10 cellular contexts compared by ENCODE assay signal in genomic region chr12:53234236-53234635, GRCh38. TPM values are rescaled to one million over a fixed set of nuclear protein-coding genes. Genes with fewer than 3 reads are reported as not detected.
DNase-seq lines count a peak whose midpoint lies in the region; ATAC-seq and TF ChIP-seq lines count a peak whose summit lies in the region.
"Had no signal": no experiment of that assay in that cellular context is flagged by ENCODE, and none has a peak within 500 bp of the region (broad histone marks: within the 10 kb centered on the region; RNA-seq: fewer than 3 reads in every experiment).

No MANE protein-coding gene starts in this region.

- peaks cover 0 to 3% of the 10 kb centered on the region in 2 donors for H3K36me3 Mint-ChIP-seq in CD4-positive, alpha-beta memory T cell
- H3K36me3 Mint-ChIP-seq in effector memory CD8-positive, alpha-beta T cell (ENCODE audit: insufficient read depth), result peaks cover 16% of the 10 kb centered on the region
- H3K36me3 Mint-ChIP-seq in neural crest cell (ENCODE audit: low read depth), result no peaks in the 10 kb centered on the region
- no peaks in the 10 kb centered on the region for H3K36me3 Mint-ChIP-seq in activated T-helper 2 cell treated with anti-CD3 and anti-CD28 coated beads, Interferon-gamma antibody, Interleukin-2, Interleukin-4, amounts not matched to agents 10 μg/mL and 5 μg/mL and 100 μg/mL, durations not matched to agents 14 hours and 24 hours and 36 hours (ENCODE audit: low read depth)

- H3K27me3 Mint-ChIP-seq in CD4-positive, alpha-beta memory T cell, result no peaks in the 10 kb centered on the region
- H3K27me3 Mint-ChIP-seq in effector memory CD8-positive, alpha-beta T cell, result no peaks in the 10 kb centered on the region
- peaks cover 49% of the 10 kb centered on the region for H3K27me3 Mint-ChIP-seq in neural crest cell (ENCODE audit: low read depth)
- no peaks in the 10 kb centered on the region for H3K27me3 Mint-ChIP-seq in activated T-helper 2 cell treated with anti-CD3 and anti-CD28 coated beads, Interferon-gamma antibody, Interleukin-2, Interleukin-4, amounts not matched to agents 10 μg/mL and 5 μg/mL and 100 μg/mL, durations not matched to agents 14 hours and 24 hours and 36 hours (ENCODE audit: low read depth)

- peak overlapping the region; percentile 92 to 99 (median 96) for H3K27ac Mint-ChIP-seq in CD4-positive, alpha-beta memory T cell
- H3K27ac Mint-ChIP-seq in effector memory CD8-positive, alpha-beta T cell, result peak overlapping the region; percentile 74 to 98
- H3K27ac Mint-ChIP-seq in neural crest cell (ENCODE audit: unreplicated experiment), result no peak overlapping the region
- no peak overlapping the region for H3K27ac Mint-ChIP-seq in activated T-helper 2 cell treated with anti-CD3 and anti-CD28 coated beads, Interferon-gamma antibody, Interleukin-2, Interleukin-4, amounts not matched to agents 10 μg/mL and 5 μg/mL and 100 μg/mL, durations not matched to agents 14 hours and 24 hours and 36 hours

- H3K4me3 Mint-ChIP-seq in CD4-positive, alpha-beta memory T cell, result peak overlapping the region in 7 of 8 donors; percentile 68 to 98 (median 80)
- H3K4me3 Mint-ChIP-seq in effector memory CD8-positive, alpha-beta T cell, result peak overlapping the region in 1 of 2 donors; percentile 94
- peak overlapping the region; percentile 74 for H3K4me3 Mint-ChIP-seq in neural crest cell
- H3K4me3 Mint-ChIP-seq in activated T-helper 2 cell treated with anti-CD3 and anti-CD28 coated beads, Interferon-gamma antibody, Interleukin-2, Interleukin-4, amounts not matched to agents 10 μg/mL and 5 μg/mL and 100 μg/mL, durations not matched to agents 14 hours and 24 hours and 36 hours (ENCODE audit: low read depth), result no peak overlapping the region

- peak overlapping the region; percentile 71 for H3K27ac ChIP-seq in CD4-positive, alpha-beta memory T cell (ENCODE audit: low read depth, low read length)

- H3K4me1 Mint-ChIP-seq in CD4-positive, alpha-beta memory T cell, result peaks cover 54 to 76% (median 65%) of the 10 kb centered on the region in 4 donors
- peaks cover 46 to 57% of the 10 kb centered on the region in 2 donors for H3K4me1 Mint-ChIP-seq in effector memory CD8-positive, alpha-beta T cell (ENCODE audit: low read depth in 2 of 2)
- H3K4me1 Mint-ChIP-seq in neural crest cell, result peaks cover 39% of the 10 kb centered on the region
- H3K4me1 Mint-ChIP-seq in activated T-helper 2 cell treated with anti-CD3 and anti-CD28 coated beads, Interferon-gamma antibody, Interleukin-2, Interleukin-4, amounts not matched to agents 10 μg/mL and 5 μg/mL and 100 μg/mL, durations not matched to agents 14 hours and 24 hours and 36 hours (ENCODE audit: low read depth), result peaks cover 37% of the 10 kb centered on the region

- H3K27me3 ChIP-seq in CD4-positive, alpha-beta memory T cell (ENCODE audit: insufficient read depth, low read length), result no peaks in the 10 kb centered on the region

- peaks cover 79% of the 10 kb centered on the region for H3K4me1 ChIP-seq in CD4-positive, alpha-beta memory T cell (ENCODE audit: insufficient read depth, low read length)

- CTCF ChIA-PET in CD4-positive, alpha-beta memory T cell (lab: Charles Lee; ENCODE audit: partially characterized antibody), result interaction anchor here (1.0 to 2.3 kb wide), 4 partner anchors 10 to 35 kb away, joined by 3 to 6 read pairs (median 4); no protein-coding TSS in a partner anchor

- no peak for TF ChIP-seq CTCF in neural crest cell (conservative IDR thresholded peaks at IDR 0.05)

- ATAC-seq in effector memory CD8-positive, alpha-beta T cell (replicated peaks), result no peak
- no peak for ATAC-seq in GM21360 (IDR thresholded peaks at IDR 0.05; ENCODE audit: unreplicated experiment)
- ATAC-seq: activated CD4-positive, CD25-positive, alpha-beta regulatory T cell treated with anti-CD3 and anti-CD28 coated beads, Interleukin-2, amount 50 U/mL, for 24 hours had no signal

- intact Hi-C loops in CD4-positive, alpha-beta memory T cell (cut with micrococcal nuclease), result no loop called here
- intact Hi-C loops in activated T-helper 2 cell treated with anti-CD3 and anti-CD28 coated beads, Interferon-gamma antibody, Interleukin-2, Interleukin-4, amounts not matched to agents 10 μg/mL and 5 μg/mL and 100 μg/mL, durations not matched to agents 14 hours and 24 hours and 36 hours (cut with micrococcal nuclease), result no loop called here

- H3K9me3 ChIP-seq in CD4-positive, alpha-beta memory T cell (ENCODE audit: control insufficient read depth in 1 of 2, low read length in 2 of 2), result no peaks in the 10 kb centered on the region

- H3K4me3 ChIP-seq in CD4-positive, alpha-beta memory T cell (ENCODE audit: low read length in 2 of 2), result no peak overlapping the region

- no peaks in the 10 kb centered on the region for H3K9me3 Mint-ChIP-seq in CD4-positive, alpha-beta memory T cell
- H3K9me3 Mint-ChIP-seq in effector memory CD8-positive, alpha-beta T cell, result no peaks in the 10 kb centered on the region
- H3K9me3 Mint-ChIP-seq in neural crest cell, result no peaks in the 10 kb centered on the region
- H3K9me3 Mint-ChIP-seq in activated T-helper 2 cell treated with anti-CD3 and anti-CD28 coated beads, Interferon-gamma antibody, Interleukin-2, Interleukin-4, amounts not matched to agents 10 μg/mL and 5 μg/mL and 100 μg/mL, durations not matched to agents 14 hours and 24 hours and 36 hours, result no peaks in the 10 kb centered on the region

- DNase-seq in CD4-positive, alpha-beta memory T cell, result no peak
- DNase-seq in NCI-H2227 treated with DMSO at 0.1 percent for 48 hours (lab: John Stamatoyannopoulos, UW), result peak; percentile 49
- no peak for DNase-seq in effector memory CD8-positive, alpha-beta T cell
- peak; percentile 51 for DNase-seq in neural crest cell (ENCODE audit: low read depth, low spot score)
- no peak for DNase-seq in AG08396 (ENCODE audit: low spot score)
- no peak for DNase-seq in kidney tubule cell (ENCODE audit: low spot score)
- no peak for DNase-seq in activated T-helper 2 cell treated with anti-CD3 and anti-CD28 coated beads, Interferon-gamma antibody, Interleukin-2, Interleukin-4, amounts not matched to agents 10 μg/mL and 5 μg/mL and 100 μg/mL, durations not matched to agents 14 hours and 24 hours and 36 hours (ENCODE audit: low spot score)
- DNase-seq: KG1 had no signal

- POLR2A ChIA-PET in CD4-positive, alpha-beta memory T cell (lab: Charles Lee; ENCODE audit: partially characterized antibody), result interaction anchor here (1.9 to 16.9 kb wide), 3 partner anchors 16 to 28 kb away, joined by 4 to 333 read pairs (median 24); partner anchors contain the start of gene ITGB7

- no peaks in the 10 kb centered on the region for H3K36me3 ChIP-seq in CD4-positive, alpha-beta memory T cell (ENCODE audit: insufficient read depth, low read length)

RNA-seq across cellular contexts. Expression of gene RARG, which starts 2.2 kb away (rescaled TPM):
- total RNA-seq in CD4-positive, alpha-beta memory T cell, result 10 to 100 TPM; 84.7 to 86.0 TPM
- 10 to 100 TPM; 13.2 to 25.1 TPM for polyA plus RNA-seq in CD4-positive, alpha-beta memory T cell
- total RNA-seq in neural crest cell, result 5.4 and 5.9 TPM in 2 replicates
- 38.5 and 40.1 TPM in 2 replicates for total RNA-seq in activated T-helper 2 cell treated with anti-CD3 and anti-CD28 coated beads, Interferon-gamma antibody, Interleukin-2, Interleukin-4, amounts not matched to agents 10 μg/mL and 5 μg/mL and 100 μg/mL, durations not matched to agents 14 hours and 24 hours and 36 hours

RNA-seq across cellular contexts. Expression of gene ITGB7, which starts 27.2 kb away (rescaled TPM):
- 100 to 1,000 TPM; 382 to 397 TPM for total RNA-seq in CD4-positive, alpha-beta memory T cell
- polyA plus RNA-seq in CD4-positive, alpha-beta memory T cell, result 100 to 1,000 TPM; 271 to 374 TPM
- not detected in 2 replicates for total RNA-seq in neural crest cell
- 200 and 208 TPM in 2 replicates for total RNA-seq in activated T-helper 2 cell treated with anti-CD3 and anti-CD28 coated beads, Interferon-gamma antibody, Interleukin-2, Interleukin-4, amounts not matched to agents 10 μg/mL and 5 μg/mL and 100 μg/mL, durations not matched to agents 14 hours and 24 hours and 36 hours

RNA-seq across cellular contexts. Expression of gene ESPL1, which starts 33.9 kb away (rescaled TPM):
- total RNA-seq in CD4-positive, alpha-beta memory T cell, result under 1 TPM; 0.20 to 0.55 TPM
- under 1 TPM in 1 of 2 donors, not detected in 1; 0.16 TPM for polyA plus RNA-seq in CD4-positive, alpha-beta memory T cell
- 56.3 and 65.8 TPM in 2 replicates for total RNA-seq in neural crest cell
- 72.6 and 75.3 TPM in 2 replicates for total RNA-seq in activated T-helper 2 cell treated with anti-CD3 and anti-CD28 coated beads, Interferon-gamma antibody, Interleukin-2, Interleukin-4, amounts not matched to agents 10 μg/mL and 5 μg/mL and 100 μg/mL, durations not matched to agents 14 hours and 24 hours and 36 hours

RNA-seq across cellular contexts. Expression of gene CSAD, which starts 53.5 kb away (rescaled TPM):
- 10 to 100 TPM; 62.5 to 64.2 TPM for total RNA-seq in CD4-positive, alpha-beta memory T cell
- polyA plus RNA-seq in CD4-positive, alpha-beta memory T cell, result 1 to 10 TPM; 1.1 to 2.9 TPM
- 22.1 and 26.5 TPM in 2 replicates for total RNA-seq in neural crest cell
- total RNA-seq in activated T-helper 2 cell treated with anti-CD3 and anti-CD28 coated beads, Interferon-gamma antibody, Interleukin-2, Interleukin-4, amounts not matched to agents 10 μg/mL and 5 μg/mL and 100 μg/mL, durations not matched to agents 14 hours and 24 hours and 36 hours, result 20.2 TPM in 2 replicates

RNA-seq across cellular contexts. Expression of gene ZNF740, which starts 53.7 kb away (rescaled TPM):
- total RNA-seq in CD4-positive, alpha-beta memory T cell, result 100 to 1,000 TPM; 109 to 113 TPM
- polyA plus RNA-seq in CD4-positive, alpha-beta memory T cell, result 1 to 10 TPM in 1 of 2 donors, under 1 TPM in 1; 0.90 to 3.5 TPM
- total RNA-seq in neural crest cell, result 52.7 and 59.6 TPM in 2 replicates
- total RNA-seq in activated T-helper 2 cell treated with anti-CD3 and anti-CD28 coated beads, Interferon-gamma antibody, Interleukin-2, Interleukin-4, amounts not matched to agents 10 μg/mL and 5 μg/mL and 100 μg/mL, durations not matched to agents 14 hours and 24 hours and 36 hours, result 44.9 and 45.5 TPM in 2 replicates

Comparison
In these comparisons a context has a peak if more than half of its experiments do, and no peak if none do; other contexts are left out.
1. DNase-seq: peak in NCI-H2227 treated with DMSO at 0.1 percent for 48 hours (single experiment) and neural crest cell (single experiment); none in CD4-positive, alpha-beta memory T cell (0 of 5), effector memory CD8-positive, alpha-beta T cell (0 of 3), AG08396 (single experiment), kidney tubule cell (single experiment) and activated T-helper 2 cell treated with anti-CD3 and anti-CD28 coated beads, Interferon-gamma antibody, Interleukin-2, Interleukin-4, amounts not matched to agents 10 μg/mL and 5 μg/mL and 100 μg/mL, durations not matched to agents 14 hours and 24 hours and 36 hours (single experiment).
2. H3K27ac Mint-ChIP-seq: peak in CD4-positive, alpha-beta memory T cell (7 of 7) and effector memory CD8-positive, alpha-beta T cell (2 of 2); none in neural crest cell (single experiment) and activated T-helper 2 cell treated with anti-CD3 and anti-CD28 coated beads, Interferon-gamma antibody, Interleukin-2, Interleukin-4, amounts not matched to agents 10 μg/mL and 5 μg/mL and 100 μg/mL, durations not matched to agents 14 hours and 24 hours and 36 hours (single experiment).
3. RNA of gene ITGB7, which starts 27.2 kb away (total RNA-seq): 382 to 397 TPM in CD4-positive, alpha-beta memory T cell and 200 to 208 TPM in activated T-helper 2 cell treated with anti-CD3 and anti-CD28 coated beads, Interferon-gamma antibody, Interleukin-2, Interleukin-4, amounts not matched to agents 10 μg/mL and 5 μg/mL and 100 μg/mL, durations not matched to agents 14 hours and 24 hours and 36 hours; not detected in neural crest cell; every median in the first group is over 100 times any median in the second.
4. RNA of gene ESPL1, which starts 33.9 kb away (total RNA-seq): 72.6 to 75.3 TPM in activated T-helper 2 cell treated with anti-CD3 and anti-CD28 coated beads, Interferon-gamma antibody, Interleukin-2, Interleukin-4, amounts not matched to agents 10 μg/mL and 5 μg/mL and 100 μg/mL, durations not matched to agents 14 hours and 24 hours and 36 hours and 56.3 to 65.8 TPM in neural crest cell; 0.20 to 0.55 TPM in CD4-positive, alpha-beta memory T cell; every median in the first group is over 10 times any median in the second.